Comparison of ENCODE assay signal across 13 cellular contexts in genomic region chr10:15334650-15335323, GRCh38.
"Had no signal": no experiment of that assay in that cellular context is flagged by ENCODE, and none has a peak within 500 bp of the region (broad histone marks: within the 10 kb centered on the region; RNA-seq: fewer than 3 reads in every experiment).

No MANE protein-coding gene starts in this region.

- H3K27me3 ChIP-seq: brain microvascular endothelial cell, gastroesophageal sphincter, ovary had no signal

- H3K27ac ChIP-seq: brain microvascular endothelial cell, epithelial cell of prostate, gastroesophageal sphincter, ovary had no signal

- H3K36me3 Mint-ChIP-seq: activated naive CD8-positive, alpha-beta T cell treated with anti-CD3 and anti-CD28 coated beads for 36 hours; stimulated activated effector memory CD8-positive, alpha-beta T cell treated with anti-CD3 and anti-CD28 coated beads, Interleukin-12 subunit alpha, Interleukin-12 subunit beta, amount 100 ng/mL, for 72 hours had no signal

- H3K4me3 Mint-ChIP-seq: activated CD4-positive, alpha-beta T cell treated with anti-CD3 and anti-CD28 coated beads, Interleukin-2, amount 10 ng/mL, durations not matched to agents 24 days and 14 days; activated CD8-positive, alpha-beta T cell treated with anti-CD3 and anti-CD28 coated beads, Interleukin-2, amount 10 ng/mL, durations not matched to agents 7 days and 5 days; activated naive CD8-positive, alpha-beta T cell treated with anti-CD3 and anti-CD28 coated beads for 36 hours; central memory CD8-positive, alpha-beta T cell; stimulated activated effector memory CD8-positive, alpha-beta T cell treated with anti-CD3 and anti-CD28 coated beads, Interleukin-12 subunit alpha, Interleukin-12 subunit beta, amount 100 ng/mL, for 72 hours had no signal

- H3K36me3 ChIP-seq: brain microvascular endothelial cell, gastroesophageal sphincter, ovary had no signal

- H3K27ac Mint-ChIP-seq: activated CD4-positive, alpha-beta T cell treated with anti-CD3 and anti-CD28 coated beads, Interleukin-2, amount 10 ng/mL, durations not matched to agents 24 days and 14 days; activated CD8-positive, alpha-beta T cell treated with anti-CD3 and anti-CD28 coated beads, Interleukin-2, amount 10 ng/mL, durations not matched to agents 7 days and 5 days; activated naive CD8-positive, alpha-beta T cell treated with anti-CD3 and anti-CD28 coated beads for 36 hours; stimulated activated effector memory CD8-positive, alpha-beta T cell treated with anti-CD3 and anti-CD28 coated beads, Interleukin-12 subunit alpha, Interleukin-12 subunit beta, amount 100 ng/mL, for 72 hours had no signal

- DNase-seq: activated CD4-positive, alpha-beta T cell treated with anti-CD3 and anti-CD28 coated beads, Interleukin-2, amount 10 ng/mL, durations not matched to agents 24 days and 14 days; activated CD4-positive, CD25-positive, alpha-beta regulatory T cell; activated CD8-positive, alpha-beta T cell treated with anti-CD3 and anti-CD28 coated beads, Interleukin-2, amount 10 ng/mL, durations not matched to agents 7 days and 5 days; activated naive CD8-positive, alpha-beta T cell treated with anti-CD3 and anti-CD28 coated beads for 36 hours; brain microvascular endothelial cell; effector CD8-positive, alpha-beta T cell; hypothalamus; ovary; T-helper 2 cell had no signal

- H3K4me1 Mint-ChIP-seq: activated CD4-positive, alpha-beta T cell treated with anti-CD3 and anti-CD28 coated beads, Interleukin-2, amount 10 ng/mL, durations not matched to agents 24 days and 14 days; central memory CD8-positive, alpha-beta T cell; stimulated activated effector memory CD8-positive, alpha-beta T cell treated with anti-CD3 and anti-CD28 coated beads, Interleukin-12 subunit alpha, Interleukin-12 subunit beta, amount 100 ng/mL, for 72 hours had no signal

- ATAC-seq: activated CD8-positive, alpha-beta T cell treated with anti-CD3 and anti-CD28 coated beads, Interleukin-2, amount 10 ng/mL, durations not matched to agents 7 days and 5 days; gastroesophageal sphincter; stimulated activated effector memory CD8-positive, alpha-beta T cell treated with anti-CD3 and anti-CD28 coated beads, Interleukin-12 subunit alpha, Interleukin-12 subunit beta, amount 100 ng/mL, for 72 hours had no signal

- H3K4me3 ChIP-seq: gastroesophageal sphincter, ovary had no signal

- H3K9me3 Mint-ChIP-seq: activated CD4-positive, alpha-beta T cell treated with anti-CD3 and anti-CD28 coated beads, Interleukin-2, amount 10 ng/mL, durations not matched to agents 24 days and 14 days; activated naive CD8-positive, alpha-beta T cell treated with anti-CD3 and anti-CD28 coated beads for 36 hours; central memory CD8-positive, alpha-beta T cell; stimulated activated effector memory CD8-positive, alpha-beta T cell treated with anti-CD3 and anti-CD28 coated beads, Interleukin-12 subunit alpha, Interleukin-12 subunit beta, amount 100 ng/mL, for 72 hours had no signal

- H3K27me3 Mint-ChIP-seq: activated CD4-positive, alpha-beta T cell treated with anti-CD3 and anti-CD28 coated beads, Interleukin-2, amount 10 ng/mL, durations not matched to agents 24 days and 14 days; activated naive CD8-positive, alpha-beta T cell treated with anti-CD3 and anti-CD28 coated beads for 36 hours had no signal

- H3K9me3 ChIP-seq: gastroesophageal sphincter, ovary had no signal
